Comparison of ENCODE assay signal across 26 cellular contexts in genomic region chr12:111311011-111311410, GRCh38.
"Had no signal": no experiment of that assay in that cellular context is flagged by ENCODE, and none has a peak within 500 bp of the region (broad histone marks: within the 10 kb centered on the region; RNA-seq: fewer than 3 reads in every experiment).

No MANE protein-coding gene starts in this region.

- H3K4me2 ChIP-seq: KMS-11 had no signal

- H3K9me3 ChIP-seq: body of pancreas had no signal

- H3K27me3 ChIP-seq: ascending aorta, body of pancreas had no signal

- H3K27ac ChIP-seq: ascending aorta, body of pancreas, KMS-11, WERI-Rb-1 had no signal

- DNase-seq: activated CD4-positive, alpha-beta memory T cell treated with anti-CD3 and anti-CD28 coated beads, Interleukin-2, amount 10 ng/mL, durations not matched to agents 7 days and 5 days; activated CD4-positive, alpha-beta T cell treated with anti-CD3 and anti-CD28 coated beads for 36 hours; activated CD4-positive, alpha-beta T cell treated with anti-CD3 and anti-CD28 coated beads, Interleukin-2, amount 50 U/mL, for 1 hour; activated naive CD8-positive, alpha-beta T cell treated with anti-CD3 and anti-CD28 coated beads, Interleukin-2, amount 50 U/mL, for 24 hours; activated T-cell treated with anti-CD3 and anti-CD28 coated beads for 4 hours; activated T-cell treated with anti-CD3 and anti-CD28 coated beads, Interleukin-2, amount 50 U/mL, for 48 hours; amniotic stem cell; body of pancreas; central memory CD4-positive, alpha-beta T cell; MM.1S; NCI-H1092 treated with DMSO at 0.1 percent for 48 hours; NCI-H1417 treated with DMSO at 0.1 percent for 48 hours; NCI-H1694; NCI-H2029; NCI-H345; NCI-H510A; NCI-H526 treated with DMSO at 0.1 percent for 48 hours; NCI-H82; SHP77 treated with DMSO at 0.1 percent for 48 hours; T-cell; T-helper 2 cell; T1000; WERI-Rb-1 had no signal

- H3K4me3 ChIP-seq: ascending aorta, body of pancreas had no signal

- ATAC-seq: activated CD4-positive, alpha-beta T cell treated with anti-CD3 and anti-CD28 coated beads for 36 hours; activated naive CD4-positive, alpha-beta T cell treated with anti-CD3 and anti-CD28 coated beads, Interleukin-2, amount 50 U/mL, for 72 hours; activated naive CD8-positive, alpha-beta T cell treated with anti-CD3 and anti-CD28 coated beads, Interleukin-2, amount 50 U/mL, for 24 hours; body of pancreas; T-cell had no signal

- H3K9ac ChIP-seq: KMS-11 had no signal

- H3K36me3 ChIP-seq: ascending aorta, WERI-Rb-1 had no signal

- H3K4me1 ChIP-seq: ascending aorta, body of pancreas had no signal
